In the genomic region with DNA sequence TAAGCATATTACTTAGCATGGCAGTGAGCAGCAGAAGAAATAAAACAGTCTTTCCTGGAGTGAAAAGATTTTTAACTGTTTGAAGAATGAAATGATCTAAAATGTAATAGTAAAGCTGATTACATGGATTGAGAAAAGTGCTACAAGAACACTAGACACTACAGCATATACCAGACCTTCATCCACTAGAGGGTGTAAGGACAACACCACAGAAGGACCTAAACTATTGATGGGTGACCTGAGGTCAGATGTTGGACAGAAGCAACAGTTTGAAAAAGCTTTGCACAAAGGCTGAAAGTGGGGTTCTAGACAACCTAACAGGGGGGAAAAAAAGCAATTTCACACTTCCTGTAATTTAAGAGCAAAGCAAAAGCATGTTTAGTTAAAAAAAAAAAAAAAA, we compare ENCODE assay signal across 8 cellular contexts.
DNase-seq lines count a peak whose midpoint lies in the region; ATAC-seq and TF ChIP-seq lines count a peak whose summit lies in the region.

No MANE protein-coding gene starts in this region.

- intact Hi-C loops in Right ventricle myocardium inferior (cut with DNase I) (loop anchor here (1.0 kb wide), 2 partner anchors 134 to 193 kb away; no protein-coding TSS in a partner anchor), cardiac septum (cut with DNase I) (loop anchor here (1.0 to 10.0 kb wide), 3 partner anchors 94 to 194 kb away; partner anchors contain the start of gene RBFOX2), breast epithelium (cut with DNase I; ENCODE audit: low total_unique reads) (loop anchor here (1.0 to 10.0 kb wide), 2 partner anchors 13 to 194 kb away; no protein-coding TSS in a partner anchor), left lung (cut with DNase I) (loop anchor here in 1 of 2 donors (10.0 kb wide), 1 partner anchor 194 kb away; no protein-coding TSS in a partner anchor)

- DNase-seq in Right ventricle myocardium inferior (ENCODE audit: missing footprints), result no peak
- no peak for DNase-seq in cardiac septum (ENCODE audit: low spot score)
- peak; percentile 25 for DNase-seq in NCI-H446 treated with DMSO at 0.1 percent for 48 hours (lab: John Stamatoyannopoulos, UW)
- no peak for DNase-seq in breast epithelium (ENCODE audit: low spot score in 2 of 2)
- no peak for DNase-seq in left lung
- DNase-seq in DMS79 treated with DMSO at 0.1 percent for 48 hours (lab: John Stamatoyannopoulos, UW), result no peak

- TF ChIP-seq CTCF in breast epithelium (IDR thresholded peaks at IDR 0.05) (peak; percentile 15 to 68 (median 65)), left lung (IDR thresholded peaks at IDR 0.05) (peak; percentile 44 to 51)

- H3K4me3 ChIP-seq in breast epithelium (no peak overlapping the region), left lung (no peak overlapping the region)

- no peak overlapping the region for H3K27ac ChIP-seq in breast epithelium
- H3K27ac ChIP-seq in left lung, result no peak overlapping the region

- TF ChIP-seq POLR2A in breast epithelium (IDR thresholded peaks at IDR 0.05), result no peak

- ATAC-seq in Right ventricle myocardium inferior (peak; percentile 94), left lung (peak; percentile 98), GM21447 (IDR thresholded peaks at IDR 0.05; ENCODE audit: unreplicated experiment) (no peak), HG03469 (IDR thresholded peaks at IDR 0.05; ENCODE audit: unreplicated experiment) (no peak)

- H3K36me3 ChIP-seq in breast epithelium (no peaks in the 10 kb centered on the region), left lung (no peaks in the 10 kb centered on the region)

- H3K4me1 ChIP-seq in breast epithelium (no peaks in the 10 kb centered on the region), left lung (no peaks in the 10 kb centered on the region)

- no peaks in the 10 kb centered on the region for H3K9me3 ChIP-seq in breast epithelium
- H3K9me3 ChIP-seq in left lung, result no peaks in the 10 kb centered on the region

- no peaks in the 10 kb centered on the region for H3K27me3 ChIP-seq in breast epithelium
- no peaks in the 10 kb centered on the region for H3K27me3 ChIP-seq in left lung

Comparison
In these comparisons a context has a peak if more than half of its experiments do, and no peak if none do; other contexts are left out.
1. ATAC-seq: peak in Right ventricle myocardium inferior (single experiment) and left lung (single experiment); none in GM21447 (single experiment) and HG03469 (single experiment).